ENCODE assay signal across 8 cellular contexts in the genomic region with DNA sequence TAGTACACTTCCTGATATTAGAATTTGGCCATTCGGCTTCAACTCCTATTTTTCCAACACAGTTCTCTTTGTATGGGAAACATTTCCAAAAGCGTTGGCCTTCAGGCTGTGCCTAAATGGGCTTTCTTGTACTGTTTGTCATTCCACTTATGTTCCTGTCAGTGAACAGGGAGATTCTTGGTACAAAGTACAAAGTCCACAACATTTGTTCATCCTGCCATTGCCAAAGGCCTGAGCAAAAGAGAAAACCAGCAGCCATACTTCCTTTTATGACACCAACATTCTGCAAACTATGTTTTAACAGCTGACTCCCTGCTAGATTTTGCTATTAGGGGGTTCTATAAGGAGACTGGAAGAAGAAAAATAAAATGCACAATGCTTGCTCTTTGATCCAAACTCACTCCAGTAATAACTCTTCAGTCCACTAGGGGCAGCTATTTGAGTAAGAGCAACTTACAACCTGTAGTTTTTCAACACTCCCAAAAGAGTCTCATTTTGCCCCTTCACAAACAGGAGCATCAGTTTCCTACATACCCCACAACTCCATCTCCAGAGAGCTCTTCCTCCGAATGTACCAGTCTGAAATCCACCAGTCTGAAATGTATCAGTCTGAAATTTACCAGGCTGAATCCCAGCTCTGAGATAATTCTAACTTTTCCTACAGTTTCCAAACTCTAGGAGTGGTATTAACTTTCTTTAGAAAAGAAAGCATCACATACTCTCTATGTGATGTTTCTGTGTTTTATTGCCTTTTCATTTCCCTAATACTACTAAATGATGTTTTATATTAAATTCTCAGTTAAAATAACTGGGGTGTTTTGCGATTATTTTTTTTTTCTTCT.
DNase-seq lines count a peak whose midpoint lies in the region; ATAC-seq, FAIRE-seq and TF ChIP-seq lines count a peak whose summit lies in the region.

No MANE protein-coding gene starts in this region.

- H3K79me2 ChIP-seq in SU-DHL-6 (ENCODE audit: insufficient read depth, low read length): no peaks in the 10 kb centered on the region

- DNase-seq in mucosa of gallbladder (ENCODE audit: low spot score) (peak; percentile 19), HPDE6-E6E7 (ENCODE audit: extremely low spot score) (no peak), kidney (no peak), omental fat pad (ENCODE audit: low spot score) (no peak)
- no peak for DNase-seq in stimulated activated CD4-positive, alpha-beta T cell treated with anti-CD3 and anti-CD28 coated beads, Interleukin-15, amount 100 ng/mL, for 24 hours

- H3K4me1 ChIP-seq in kidney (ENCODE audit: control insufficient read depth in 1 of 2, insufficient read depth in 1 of 2, low read depth in 1 of 2, low read length in 2 of 2): peaks cover 0 to 13% of the 10 kb centered on the region in 2 donors

- FAIRE-seq in kidney (lab: Jason Lieb, UNC): no peak

- H3K4me3 ChIP-seq in SU-DHL-6 (ENCODE audit: insufficient read depth, low read length, poor library complexity, severe bottlenecking) (no peak overlapping the region), kidney (ENCODE audit: low read length in 2 of 2) (no peak overlapping the region)

- intact Hi-C loops in kidney (cut with DNase I): no loop called here

- no peaks in the 10 kb centered on the region for H3K9me3 ChIP-seq in SU-DHL-6 (ENCODE audit: insufficient read depth, low read length)
- H3K9me3 ChIP-seq in kidney (ENCODE audit: control insufficient read depth in 1 of 2, low read length in 2 of 2): no peaks in the 10 kb centered on the region

- TF ChIP-seq CTCF in GM12873 (IDR thresholded peaks at IDR 0.05; ENCODE audit: insufficient read depth, low read depth, low read length, missing control alignments): peak; percentile 76
- peak; percentile 22 for TF ChIP-seq CTCF in SU-DHL-6 (IDR thresholded peaks at IDR 0.05; ENCODE audit: insufficient read depth, low read length, poor library complexity, severe bottlenecking)
- no peak for TF ChIP-seq CTCF in kidney (IDR thresholded peaks at IDR 0.05; ENCODE audit: borderline replicate concordance, extremely low read depth, insufficient read depth)
- peak in 1 of 3 donors; percentile 6 for TF ChIP-seq CTCF in omental fat pad (IDR thresholded peaks at IDR 0.05)

- no peaks in the 10 kb centered on the region for H3K27me3 ChIP-seq in SU-DHL-6 (ENCODE audit: low read length)

- H4K20me1 ChIP-seq in SU-DHL-6 (ENCODE audit: low read depth, low read length): no peaks in the 10 kb centered on the region

- ATAC-seq in HG02870 (IDR thresholded peaks at IDR 0.05; ENCODE audit: unreplicated experiment) (peak; percentile 68), omental fat pad (ENCODE audit: low FRiP score) (no peak)

- H2AFZ ChIP-seq in SU-DHL-6 (ENCODE audit: low read depth, low read length, severe bottlenecking): no peak overlapping the region

- H3K9me2 ChIP-seq in SU-DHL-6 (replicated peaks; ENCODE audit: insufficient read depth, low read length): no peaks in the 10 kb centered on the region

- H3K27ac ChIP-seq in SU-DHL-6 (ENCODE audit: low read depth, low read length): no peak overlapping the region
- H3K27ac ChIP-seq in kidney (ENCODE audit: low read depth in 2 of 2, low read length in 2 of 2): peak overlapping the region in 1 of 2 donors; percentile 41

- H3K9ac ChIP-seq in SU-DHL-6 (ENCODE audit: low read length): no peak overlapping the region
- H3K9ac ChIP-seq in kidney (ENCODE audit: low read length in 2 of 2): no peak overlapping the region

- H3F3A ChIP-seq in SU-DHL-6 (ENCODE audit: insufficient read depth): no peaks in the 10 kb centered on the region

- no peaks in the 10 kb centered on the region for H3K36me3 ChIP-seq in SU-DHL-6 (ENCODE audit: low read length)
- no peaks in the 10 kb centered on the region for H3K36me3 ChIP-seq in kidney (ENCODE audit: control insufficient read depth in 1 of 2, insufficient read depth in 2 of 2, low read length in 2 of 2)

- H3K4me2 ChIP-seq in SU-DHL-6 (ENCODE audit: low read depth, low read length, poor library complexity, severe bottlenecking): no peak overlapping the region
